10 cellular contexts compared by ENCODE assay signal in the genomic region with DNA sequence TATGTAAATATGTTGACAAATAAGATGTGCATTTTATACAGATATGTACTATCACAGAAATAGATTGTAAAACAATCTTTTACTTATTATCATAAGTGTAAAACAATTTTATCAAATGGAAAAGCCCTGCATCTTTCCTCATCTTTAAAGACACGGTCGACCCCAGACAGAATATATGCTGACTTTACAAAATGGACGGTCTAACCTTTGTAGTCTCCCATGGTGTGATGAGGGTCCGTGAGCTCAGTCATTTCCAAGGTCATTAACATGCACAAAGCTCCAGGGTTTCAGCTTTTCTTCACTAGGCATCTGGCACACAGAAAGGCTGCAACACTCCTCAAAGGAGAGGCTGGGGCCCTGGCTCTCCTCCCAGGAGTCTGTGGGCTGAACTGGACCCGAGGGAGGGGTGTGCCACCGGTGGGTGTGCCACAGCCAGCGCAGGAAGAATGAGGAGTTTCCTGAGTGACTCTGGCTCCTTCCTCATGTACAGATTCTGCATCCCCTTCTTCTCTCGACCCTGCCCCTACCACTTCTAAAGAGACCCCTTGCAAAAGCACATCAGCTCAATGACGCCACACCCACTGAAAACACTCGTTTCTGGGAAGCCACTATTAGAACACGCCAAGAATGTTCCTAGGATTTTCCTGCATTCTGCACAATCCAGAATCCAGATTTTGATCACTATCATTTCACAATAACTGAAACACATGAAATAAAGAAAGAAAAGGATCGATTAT. TPM values are rescaled to one million over a fixed set of nuclear protein-coding genes. Genes with fewer than 3 reads are reported as not detected.
A peak's percentile ranks its signal among the peaks of the same experiment; 100 is the strongest.
DNase-seq lines count a peak whose midpoint lies in the region; ATAC-seq and TF ChIP-seq lines count a peak whose summit lies in the region.
"Had no signal": no experiment of that assay in that cellular context is flagged by ENCODE, and none has a peak within 500 bp of the region (broad histone marks: within the 10 kb centered on the region; RNA-seq: fewer than 3 reads in every experiment).

No MANE protein-coding gene starts in this region.

- H3K9me3 Mint-ChIP-seq in CD14-positive monocyte: no peaks in the 10 kb centered on the region

- H3K4me3 Mint-ChIP-seq in CD14-positive monocyte: peak overlapping the region in 1 of 2 donors; percentile 4

- DNase-seq in AG20443 (ENCODE audit: low spot score) (peak; percentile 83), cardiac septum (ENCODE audit: low spot score) (peak; percentile 84), posterior vena cava (ENCODE audit: low spot score) (peak; percentile 81), CD14-positive monocyte (ENCODE audit: low spot score) (no peak)
- no peak for DNase-seq in activated T-cell treated with anti-CD3 and anti-CD28 coated beads, Interleukin-2, amount 50 U/mL, for 48 hours
- DNase-seq: COR-L47, T1000 had no signal

- TF ChIP-seq CTCF in CD14-positive monocyte (IDR thresholded peaks at IDR 0.05): no peak

- H3K27me3 Mint-ChIP-seq in CD14-positive monocyte (ENCODE audit: low read depth in 3 of 3): peaks cover 0 to 2% (median 1%) of the 10 kb centered on the region in 3 donors

- peak overlapping the region in 1 of 7 donors; percentile 50 for H3K27ac Mint-ChIP-seq in CD14-positive monocyte

- peaks cover 14% of the 10 kb centered on the region for H3K4me1 Mint-ChIP-seq in CD14-positive monocyte

- ATAC-seq in GM18519 (IDR thresholded peaks at IDR 0.05; ENCODE audit: low FRiP score, unreplicated experiment) (no peak), GM18868 (IDR thresholded peaks at IDR 0.05; ENCODE audit: unreplicated experiment) (no peak)

- intact Hi-C loops in cardiac septum (cut with DNase I) (loop anchor here (1.0 to 5.0 kb wide), 3 partner anchors 29 to 132 kb away; no protein-coding TSS in a partner anchor), posterior vena cava (cut with DNase I) (loop anchor here in 1 of 2 donors (10.0 kb wide), 1 partner anchor 49 kb away; no protein-coding TSS in a partner anchor), CD14-positive monocyte (cut with micrococcal nuclease) (no loop called here)

- peak overlapping the region; percentile 37 for H3K27ac ChIP-seq in angular gyrus (ENCODE audit: low read depth, low read length)

- H3K36me3 Mint-ChIP-seq in CD14-positive monocyte: no peaks in the 10 kb centered on the region

RNA-seq across cellular contexts. Expression of a gene that starts 26.2 kb away (rescaled TPM):
- 473 TPM for total RNA-seq in cardiac septum
- total RNA-seq in posterior vena cava: 100 to 1,000 TPM in 1 of 2 donors, 10 to 100 TPM in 1; 79.4 to 123 TPM
- under 1 TPM; 0.33 to 0.91 TPM for polyA plus RNA-seq in CD14-positive monocyte

Comparison
In these comparisons a context has a peak if more than half of its experiments do, and no peak if none do; other contexts are left out.
1. DNase-seq: peak in AG20443 (single experiment), cardiac septum (single experiment) and posterior vena cava (single experiment); none in CD14-positive monocyte (single experiment) and activated T-cell treated with anti-CD3 and anti-CD28 coated beads, Interleukin-2, amount 50 U/mL, for 48 hours (0 of 2).